Comparison of ENCODE assay signal across 8 cellular contexts in genomic region chr9:99118782-99119466, GRCh38. TPM values are rescaled to one million over a fixed set of nuclear protein-coding genes. Genes with fewer than 3 reads are reported as not detected.
DNase-seq lines count a peak whose midpoint lies in the region; ATAC-seq and TF ChIP-seq lines count a peak whose summit lies in the region.

No MANE protein-coding gene starts in this region.

- intact Hi-C loops in activated naive CD4-positive, alpha-beta T cell treated with anti-CD3 and anti-CD28 coated beads for 36 hours (cut with micrococcal nuclease): loop anchor here (1.0 to 10.0 kb wide), 6 partner anchors 11 to 324 kb away; partner anchors contain the start of gene ANKS6
- intact Hi-C loops in dorsolateral prefrontal cortex (cut with DNase I): no loop called here

- DNase-seq in NAMALWA (ENCODE audit: low spot score): peak; percentile 78
- DNase-seq in activated naive CD4-positive, alpha-beta T cell treated with anti-CD3 and anti-CD28 coated beads for 36 hours: peak; percentile 80
- DNase-seq in stimulated activated naive CD4-positive, alpha-beta T cell (lab: John Stamatoyannopoulos, UW): peak; percentile 5 to 74 (median 42)
- no peak for DNase-seq in brain microvascular endothelial cell
- no peak for DNase-seq in dorsolateral prefrontal cortex
- no peak for DNase-seq in NCI-H2227 treated with DMSO at 0.1 percent for 48 hours (lab: John Stamatoyannopoulos, UW)

- H3K36me3 Mint-ChIP-seq in activated naive CD4-positive, alpha-beta T cell treated with anti-CD3 and anti-CD28 coated beads for 36 hours (ENCODE audit: low read depth): no peaks in the 10 kb centered on the region

- H3K4me3 Mint-ChIP-seq in activated naive CD4-positive, alpha-beta T cell treated with anti-CD3 and anti-CD28 coated beads for 36 hours: peak overlapping the region; percentile 70

- H3K27me3 ChIP-seq in brain microvascular endothelial cell (replicated peaks) (no peaks in the 10 kb centered on the region), dorsolateral prefrontal cortex (no peaks in the 10 kb centered on the region)

- H3K4me3 ChIP-seq in brain microvascular endothelial cell (ENCODE audit: low read depth, low read length) (no peak overlapping the region), dorsolateral prefrontal cortex (no peak overlapping the region)

- ATAC-seq in GM18505 (IDR thresholded peaks at IDR 0.05; ENCODE audit: unreplicated experiment) (peak; percentile 92), HG02571 (IDR thresholded peaks at IDR 0.05; ENCODE audit: unreplicated experiment) (peak; percentile 97)

- peak overlapping the region; percentile 90 for H3K27ac Mint-ChIP-seq in activated naive CD4-positive, alpha-beta T cell treated with anti-CD3 and anti-CD28 coated beads for 36 hours

- no peaks in the 10 kb centered on the region for H3K27me3 Mint-ChIP-seq in activated naive CD4-positive, alpha-beta T cell treated with anti-CD3 and anti-CD28 coated beads for 36 hours (ENCODE audit: low read depth)

- TF ChIP-seq CTCF in brain microvascular endothelial cell (IDR thresholded peaks at IDR 0.05; ENCODE audit: low read depth, low read length, missing control alignments) (no peak), dorsolateral prefrontal cortex (IDR thresholded peaks at IDR 0.05 in 54 of 56, conservative IDR thresholded peaks at IDR 0.05 in 2 of 56; ENCODE audit: low read depth in 1 of 56, partially characterized antibody in 56 of 56) (no peak)

- CTCF ChIA-PET in activated naive CD4-positive, alpha-beta T cell treated with anti-CD3 and anti-CD28 coated beads for 36 hours (lab: Charles Lee): interaction anchor here (0.7 to 3.1 kb wide), 3 partner anchors 16 to 61 kb away, joined by 3 to 17 read pairs (median 3); no protein-coding TSS in a partner anchor

- H3K27ac ChIP-seq in brain microvascular endothelial cell (no peak overlapping the region), dorsolateral prefrontal cortex (no peak overlapping the region)

- no peaks in the 10 kb centered on the region for H3K36me3 ChIP-seq in brain microvascular endothelial cell (replicated peaks)

- no peaks in the 10 kb centered on the region for H3K9me3 Mint-ChIP-seq in activated naive CD4-positive, alpha-beta T cell treated with anti-CD3 and anti-CD28 coated beads for 36 hours

- in situ Hi-C loops in brain microvascular endothelial cell (cut with HindIII; ENCODE audit: low pct_ligation_motif_present, low sequenced_read_pairs): no loop called here

- peaks cover 85% of the 10 kb centered on the region for H3K4me1 Mint-ChIP-seq in activated naive CD4-positive, alpha-beta T cell treated with anti-CD3 and anti-CD28 coated beads for 36 hours (ENCODE audit: low read depth)

- TF ChIP-seq POLR2A in GM18505 (IDR thresholded peaks at IDR 0.05; ENCODE audit: borderline replicate concordance, extremely low read depth, insufficient read depth, insufficient read length): no peak

RNA-seq across cellular contexts. Expression of gene TGFBR1, which starts 14.0 kb away (rescaled TPM):
- 10 to 100 TPM; 13.7 to 16.9 TPM for total RNA-seq in activated naive CD4-positive, alpha-beta T cell treated with anti-CD3 and anti-CD28 coated beads for 36 hours
- total RNA-seq in dorsolateral prefrontal cortex: 10 to 100 TPM in 119 of 120 experiments, 1 to 10 TPM in 1; 9.7 to 58.1 (median 21.3) TPM

Comparison
In these comparisons a context has a peak if more than half of its experiments do, and no peak if none do; other contexts are left out.
1. DNase-seq: peak in NAMALWA (single experiment), activated naive CD4-positive, alpha-beta T cell treated with anti-CD3 and anti-CD28 coated beads for 36 hours (single experiment) and stimulated activated naive CD4-positive, alpha-beta T cell (6 of 6); none in brain microvascular endothelial cell (single experiment), dorsolateral prefrontal cortex (0 of 10) and NCI-H2227 treated with DMSO at 0.1 percent for 48 hours (single experiment).